8 cellular contexts compared by ENCODE assay signal in the genomic region with DNA sequence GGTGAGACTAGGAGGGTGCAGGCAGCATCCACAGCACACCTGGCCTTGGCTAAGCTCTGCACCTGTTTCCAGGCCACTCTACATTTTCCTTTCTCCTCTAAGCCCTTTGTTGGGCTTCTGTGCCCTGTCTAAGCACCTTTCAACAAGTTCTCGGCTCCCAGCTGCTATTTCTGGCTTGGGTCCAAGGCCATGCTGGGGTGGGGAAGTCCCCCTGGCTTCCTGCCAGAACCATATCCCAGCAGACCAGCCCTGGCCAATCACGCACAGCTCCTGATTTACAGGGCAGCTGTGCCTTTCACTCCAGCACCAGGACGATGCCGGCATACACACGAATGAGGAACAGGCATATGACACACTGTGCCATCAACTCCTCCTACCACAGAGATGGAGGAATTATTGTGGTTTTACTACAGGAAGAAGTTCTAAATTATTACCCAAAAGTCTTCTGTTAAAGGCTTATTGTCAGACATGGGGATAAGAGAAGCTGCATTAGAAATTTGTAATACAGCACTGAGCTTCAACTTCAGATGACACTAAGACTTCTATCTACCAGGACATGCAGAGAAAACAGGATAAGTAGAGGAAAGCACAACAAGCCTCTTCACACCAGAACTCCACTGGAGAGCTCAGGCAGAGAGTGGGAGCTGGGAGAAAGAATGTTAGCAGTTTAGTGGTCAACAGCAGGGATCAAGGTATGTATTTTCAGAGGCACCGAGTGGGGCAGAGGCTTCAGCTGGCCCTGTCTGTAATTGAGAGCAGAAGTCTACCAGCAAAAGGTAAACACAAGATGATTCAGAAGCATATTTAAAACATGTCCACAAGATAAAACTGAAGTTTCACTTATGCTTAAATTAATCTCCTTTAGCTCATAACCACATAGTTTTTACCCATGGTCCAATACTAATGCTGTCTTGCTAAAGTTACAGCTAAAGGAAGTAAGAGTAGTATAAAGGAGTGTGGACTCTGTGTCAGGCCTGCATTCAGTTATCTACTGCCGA. TPM values are rescaled to one million over a fixed set of nuclear protein-coding genes. Genes with fewer than 3 reads are reported as not detected.
DNase-seq lines count a peak whose midpoint lies in the region; ATAC-seq and TF ChIP-seq lines count a peak whose summit lies in the region.

No MANE protein-coding gene starts in this region.

- H4K20me1 ChIP-seq in PC-3 (ENCODE audit: low read length), result peaks cover 7% of the 10 kb centered on the region

- intact Hi-C loops in PC-3 (cut with micrococcal nuclease), result loop anchor here (1.0 kb wide), 1 partner anchor 56 kb away; no protein-coding TSS in a partner anchor
- intact Hi-C loops in ovary (cut with DNase I), result no loop called here

- H3K9me3 Mint-ChIP-seq in IgD-negative memory B cell, result no peaks in the 10 kb centered on the region

- no peak for TF ChIP-seq POLR2A in ovary (IDR thresholded peaks at IDR 0.05)

- peaks cover 4% of the 10 kb centered on the region for H3F3A ChIP-seq in PC-3 (ENCODE audit: low read length, unreplicated experiment)

- WGBS in ovary, 3 donors, result 5 to 9% (median 8%) methylated on average over 7 of the region's 7 CpGs

- ATAC-seq in PC-3, result peak; percentile 91

- POLR2A ChIA-PET in PC-3 (lab: Charles Lee; ENCODE audit: unreplicated experiment), result interaction anchor here (0.9 kb wide), 2 partner anchors 47 to 56 kb away, joined by 7 to 8 read pairs; partner anchors contain the start of gene MYCL

- H3K36me3 ChIP-seq in PC-3 (ENCODE audit: low read depth, low read length), result peaks cover 65% of the 10 kb centered on the region
- no peaks in the 10 kb centered on the region for H3K36me3 ChIP-seq in ovary

- H3K4me3 Mint-ChIP-seq in IgD-negative memory B cell, result peak overlapping the region in 1 of 4 donors; percentile 82

- H3K4me3 ChIP-seq in PC-3 (ENCODE audit: low read length), result no peak overlapping the region
- H3K4me3 ChIP-seq in fibroblast of pulmonary artery (replicated peaks; ENCODE audit: low read depth, low read length), result no peak overlapping the region
- H3K4me3 ChIP-seq in ovary, result no peak overlapping the region

- H3K27me3 ChIP-seq in PC-3 (ENCODE audit: low read length), result no peaks in the 10 kb centered on the region
- H3K27me3 ChIP-seq in ovary, result no peaks in the 10 kb centered on the region

- no peaks in the 10 kb centered on the region for H3K27me3 Mint-ChIP-seq in IgD-negative memory B cell

- peaks cover 23% of the 10 kb centered on the region for H3K4me1 ChIP-seq in PC-3 (ENCODE audit: insufficient read depth, low read length)
- peaks cover 6% of the 10 kb centered on the region for H3K4me1 ChIP-seq in ovary (ENCODE audit: insufficient read depth)

- H3K9me3 ChIP-seq in PC-3 (ENCODE audit: low read length) (no peaks in the 10 kb centered on the region), ovary (no peaks in the 10 kb centered on the region)

- H2AFZ ChIP-seq in PC-3 (ENCODE audit: low read length), result no peak overlapping the region

- H3K36me3 Mint-ChIP-seq in IgD-negative memory B cell, result peaks cover 16% of the 10 kb centered on the region

- H3K9ac ChIP-seq in PC-3 (ENCODE audit: low read length), result no peak overlapping the region

- CTCF ChIA-PET in PC-3 (lab: Charles Lee), result interaction anchor here (0.7 to 1.4 kb wide), 3 partner anchors 26 to 144 kb away, joined by 3 to 5 read pairs (median 3); no protein-coding TSS in a partner anchor

- BruUV-seq in PC-3 (replicated peaks; lab: Mats Ljungman, UMichigan), result no TSS peak

- TF ChIP-seq CTCF in PC-3 (conservative IDR thresholded peaks at IDR 0.05; ENCODE audit: low read depth, low read length) (no peak), fibroblast of pulmonary artery (IDR thresholded peaks at IDR 0.05; ENCODE audit: low read length, missing control alignments) (no peak), ovary (IDR thresholded peaks at IDR 0.05) (no peak)

- no peak for TF ChIP-seq EP300 in ovary (IDR thresholded peaks at IDR 0.05)

- H3K27ac Mint-ChIP-seq in IgD-negative memory B cell, result peak overlapping the region; percentile 1 to 84 (median 84)

- DNase-seq in activated gamma-delta T cell treated with Interleukin-2 at 50 U/mL for 16 hours, result peak; percentile 65
- DNase-seq in activated gamma-delta T cell (lab: John Stamatoyannopoulos, UW), result no peak
- peak; percentile 46 for DNase-seq in PC-3
- peak; percentile 72 to 78 for DNase-seq in activated T-cell treated with anti-CD3 and anti-CD28 coated beads, Interleukin-2, amount 50 U/mL, for 48 hours
- DNase-seq in fibroblast of pulmonary artery (ENCODE audit: low read depth), result peak; percentile 95
- peak; percentile 78 to 89 (median 84) for DNase-seq in ovary

- H3K4me1 Mint-ChIP-seq in IgD-negative memory B cell, result peaks cover 11 to 16% (median 16%) of the 10 kb centered on the region in 3 donors

- peaks cover 20% of the 10 kb centered on the region for H3K79me2 ChIP-seq in PC-3 (ENCODE audit: low read length)

- 0 out of 2 replicates have a peak overlapping the region, but pooled peaks have one; percentile 8 for H3K4me2 ChIP-seq in PC-3 (ENCODE audit: low read length)

- H3K27ac ChIP-seq in PC-3 (ENCODE audit: low read length) (peak overlapping the region; percentile 42), ovary (no peak overlapping the region), temporal lobe (ENCODE audit: low read depth, low read length) (peak overlapping the region; percentile 51)

- no peaks in the 10 kb centered on the region for H3K9me2 ChIP-seq in PC-3 (replicated peaks; ENCODE audit: low read length)

RNA-seq across cellular contexts. Expression of gene TRIT1, which starts 37.4 kb away (rescaled TPM):
- 8.6 TPM for polyA plus RNA-seq in IgD-negative memory B cell
- total RNA-seq in PC-3 (2014; rRNA removed), result 31.0 and 35.6 TPM in 2 replicates
- total RNA-seq in ovary, result 10 to 100 TPM; 13.2 to 26.9 (median 20.7) TPM
- 10 to 100 TPM; 12.9 to 18.0 TPM for polyA plus RNA-seq in ovary
- total RNA-seq in temporal lobe, result 28.5 TPM

RNA-seq across cellular contexts. Expression of gene MYCL, which starts 55.8 kb away (rescaled TPM):
- polyA plus RNA-seq in IgD-negative memory B cell (0.16 TPM), ovary (1 to 10 TPM in 1 of 2 donors, under 1 TPM in 1; 0.13 to 1.3 TPM)
- total RNA-seq in PC-3 (2014; rRNA removed) (4.0 and 6.6 TPM in 2 replicates), ovary (1 to 10 TPM in 3 of 7 donors, under 1 TPM in 3, not detected in 1; 0.24 to 4.8 (median 0.96) TPM), temporal lobe (7.4 TPM)

RNA-seq across cellular contexts. Expression of gene BMP8B, which starts 57.2 kb away (rescaled TPM):
- polyA plus RNA-seq in IgD-negative memory B cell (0.14 TPM), ovary (1 to 10 TPM in 1 of 2 donors, under 1 TPM in 1; 0.16 to 1.4 TPM)
- total RNA-seq in PC-3 (2014; rRNA removed) (3.3 and 4.7 TPM in 2 replicates), ovary (under 1 TPM in 6 of 7 donors, not detected in 1; 0.20 to 0.95 (median 0.38) TPM), temporal lobe (0.49 TPM)

Comparison
In these comparisons a context has a peak if more than half of its experiments do, and no peak if none do; other contexts are left out.
1. H3K27ac ChIP-seq: peak in PC-3 (single experiment) and temporal lobe (single experiment); none in ovary (0 of 2).